In the genomic region with DNA sequence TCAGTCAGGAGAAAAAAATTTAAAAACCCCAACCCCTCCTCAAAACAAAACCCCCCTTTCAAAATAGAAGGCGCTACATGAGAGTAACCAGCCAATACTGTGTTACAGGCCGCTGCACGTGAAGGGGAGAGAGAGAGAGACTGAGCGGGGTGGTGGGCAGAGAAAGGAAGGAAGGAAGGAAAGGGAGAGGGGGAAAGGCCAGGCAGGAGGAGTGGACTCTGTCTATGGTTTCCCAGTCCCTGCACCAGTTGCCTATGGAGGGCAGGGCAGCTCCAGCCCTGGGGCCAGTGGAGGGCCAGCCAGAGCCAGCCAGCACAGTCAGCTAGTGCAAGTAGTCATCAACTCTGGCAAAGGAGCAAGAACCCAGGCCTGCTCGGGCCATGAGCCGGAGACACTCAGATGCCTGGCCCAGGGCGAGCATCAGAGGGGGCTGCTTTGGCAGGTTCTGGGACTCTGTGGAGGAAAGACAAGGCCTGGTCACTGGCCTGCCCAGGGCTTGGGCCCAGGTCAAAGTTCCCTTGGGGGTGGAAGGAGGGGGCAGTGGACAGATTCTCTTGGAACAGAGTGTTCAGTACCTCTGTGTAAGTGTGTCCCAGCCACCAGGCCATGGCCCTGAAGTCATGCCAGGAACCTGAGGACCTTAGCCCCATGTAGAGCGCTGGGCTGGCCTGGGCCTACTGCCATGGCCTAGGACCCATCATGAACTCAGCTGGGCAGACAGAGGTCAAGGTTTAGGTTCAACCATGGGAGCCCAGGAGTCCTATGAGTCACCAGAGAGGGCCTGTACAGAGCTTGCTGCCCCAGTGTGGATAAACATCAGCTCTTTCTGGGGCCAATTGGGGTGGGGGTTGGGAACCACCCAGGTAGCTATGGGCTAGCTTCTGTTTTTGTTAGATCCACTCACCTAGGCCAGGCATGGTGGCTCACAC, we compare ENCODE assay signal across 1 cellular context.
TF ChIP-seq lines count a peak whose summit lies in the region.

No MANE protein-coding gene starts in this region.

TF ChIP-seq in HepG2, 621 proteins besides CTCF, POLR2A, EP300 and RAD21 (continued from another document and continues in another):
- no peak; the same call in 1 of the 2 replicates for TF ChIP-seq ZNF746 (CRISPR knock-in tag; IDR thresholded peaks at IDR 0.05)
- TF ChIP-seq ZNF446 (CRISPR knock-in tag; IDR thresholded peaks at IDR 0.05) = no peak
- TF ChIP-seq KMT2A (CRISPR knock-in tag; IDR thresholded peaks at IDR 0.05) = no peak
- no peak for TF ChIP-seq JDP2 (CRISPR knock-in tag; IDR thresholded peaks at IDR 0.05; ENCODE audit: borderline replicate concordance)
- TF ChIP-seq, protein P1, sequence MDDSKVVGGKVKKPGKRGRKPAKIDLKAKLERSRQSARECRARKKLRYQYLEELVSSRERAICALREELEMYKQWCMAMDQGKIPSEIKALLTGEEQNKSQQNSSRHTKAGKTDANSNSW (CRISPR knock-in tag; IDR thresholded peaks at IDR 0.05; ENCODE audit: borderline replicate concordance) = no peak
- TF ChIP-seq, protein P2, sequence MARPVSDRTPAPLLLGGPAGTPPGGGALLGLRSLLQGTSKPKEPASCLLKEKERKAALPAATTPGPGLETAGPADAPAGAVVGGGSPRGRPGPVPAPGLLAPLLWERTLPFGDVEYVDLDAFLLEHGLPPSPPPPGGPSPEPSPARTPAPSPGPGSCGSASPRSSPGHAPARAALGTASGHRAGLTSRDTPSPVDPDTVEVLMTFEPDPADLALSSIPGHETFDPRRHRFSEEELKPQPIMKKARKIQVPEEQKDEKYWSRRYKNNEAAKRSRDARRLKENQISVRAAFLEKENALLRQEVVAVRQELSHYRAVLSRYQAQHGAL (CRISPR knock-in tag; IDR thresholded peaks at IDR 0.05; ENCODE audit: not compliant biosample characterization) = no peak
- TF ChIP-seq ZNF850 (CRISPR knock-in tag; conservative IDR thresholded peaks at IDR 0.05) = no peak
- no peak for TF ChIP-seq REPIN1 (CRISPR knock-in tag; IDR thresholded peaks at IDR 0.05; ENCODE audit: borderline replicate concordance, low read depth)
- TF ChIP-seq ZBTB21 (CRISPR knock-in tag; IDR thresholded peaks at IDR 0.05) = no peak
- TF ChIP-seq ZNF598 (CRISPR knock-in tag; IDR thresholded peaks at IDR 0.05; ENCODE audit: borderline replicate concordance) = 0 out of 2 replicates have a peak, but pooled peaks have one; percentile 49
- TF ChIP-seq, protein P3, sequence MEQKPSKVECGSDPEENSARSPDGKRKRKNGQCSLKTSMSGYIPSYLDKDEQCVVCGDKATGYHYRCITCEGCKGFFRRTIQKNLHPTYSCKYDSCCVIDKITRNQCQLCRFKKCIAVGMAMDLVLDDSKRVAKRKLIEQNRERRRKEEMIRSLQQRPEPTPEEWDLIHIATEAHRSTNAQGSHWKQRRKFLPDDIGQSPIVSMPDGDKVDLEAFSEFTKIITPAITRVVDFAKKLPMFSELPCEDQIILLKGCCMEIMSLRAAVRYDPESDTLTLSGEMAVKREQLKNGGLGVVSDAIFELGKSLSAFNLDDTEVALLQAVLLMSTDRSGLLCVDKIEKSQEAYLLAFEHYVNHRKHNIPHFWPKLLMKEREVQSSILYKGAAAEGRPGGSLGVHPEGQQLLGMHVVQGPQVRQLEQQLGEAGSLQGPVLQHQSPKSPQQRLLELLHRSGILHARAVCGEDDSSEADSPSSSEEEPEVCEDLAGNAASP (CRISPR knock-in tag; IDR thresholded peaks at IDR 0.05; ENCODE audit: borderline replicate concordance) = peak; percentile 26; the same call in 1 of the 2 replicates
- no peak for TF ChIP-seq KDM5A (IDR thresholded peaks at IDR 0.05; ENCODE audit: borderline replicate concordance, low read length)
- no peak for TF ChIP-seq KDM1A (CRISPR knock-in tag; IDR thresholded peaks at IDR 0.05)
- TF ChIP-seq HNF4A (CRISPR knock-in tag; IDR thresholded peaks at IDR 0.05) = peak; percentile 92
- no peak for TF ChIP-seq RBFOX2 (IDR thresholded peaks at IDR 0.05; ENCODE audit: low read depth, low read length)
- no peak for TF ChIP-seq ZNF567 (CRISPR knock-in tag; IDR thresholded peaks at IDR 0.05; ENCODE audit: borderline replicate concordance)
- peak; percentile 90; the same call in 1 of the 2 replicates for TF ChIP-seq FOSL1 (CRISPR knock-in tag; IDR thresholded peaks at IDR 0.05; ENCODE audit: borderline replicate concordance)
- peak; percentile 59; the same call in 1 of the 2 replicates for TF ChIP-seq HOXA3 (CRISPR knock-in tag; IDR thresholded peaks at IDR 0.05)
- peak; percentile 95 for TF ChIP-seq RARA (CRISPR knock-in tag; IDR thresholded peaks at IDR 0.05)
- TF ChIP-seq ZNF230 (CRISPR knock-in tag; IDR thresholded peaks at IDR 0.05) = no peak
- TF ChIP-seq ZNF556 (CRISPR knock-in tag; IDR thresholded peaks at IDR 0.05; ENCODE audit: borderline replicate concordance) = no peak
- TF ChIP-seq ZNF460 (CRISPR knock-in tag; IDR thresholded peaks at IDR 0.05; ENCODE audit: borderline replicate concordance) = 0 out of 2 replicates have a peak, but pooled peaks have one; percentile 27
- TF ChIP-seq, protein P4, sequence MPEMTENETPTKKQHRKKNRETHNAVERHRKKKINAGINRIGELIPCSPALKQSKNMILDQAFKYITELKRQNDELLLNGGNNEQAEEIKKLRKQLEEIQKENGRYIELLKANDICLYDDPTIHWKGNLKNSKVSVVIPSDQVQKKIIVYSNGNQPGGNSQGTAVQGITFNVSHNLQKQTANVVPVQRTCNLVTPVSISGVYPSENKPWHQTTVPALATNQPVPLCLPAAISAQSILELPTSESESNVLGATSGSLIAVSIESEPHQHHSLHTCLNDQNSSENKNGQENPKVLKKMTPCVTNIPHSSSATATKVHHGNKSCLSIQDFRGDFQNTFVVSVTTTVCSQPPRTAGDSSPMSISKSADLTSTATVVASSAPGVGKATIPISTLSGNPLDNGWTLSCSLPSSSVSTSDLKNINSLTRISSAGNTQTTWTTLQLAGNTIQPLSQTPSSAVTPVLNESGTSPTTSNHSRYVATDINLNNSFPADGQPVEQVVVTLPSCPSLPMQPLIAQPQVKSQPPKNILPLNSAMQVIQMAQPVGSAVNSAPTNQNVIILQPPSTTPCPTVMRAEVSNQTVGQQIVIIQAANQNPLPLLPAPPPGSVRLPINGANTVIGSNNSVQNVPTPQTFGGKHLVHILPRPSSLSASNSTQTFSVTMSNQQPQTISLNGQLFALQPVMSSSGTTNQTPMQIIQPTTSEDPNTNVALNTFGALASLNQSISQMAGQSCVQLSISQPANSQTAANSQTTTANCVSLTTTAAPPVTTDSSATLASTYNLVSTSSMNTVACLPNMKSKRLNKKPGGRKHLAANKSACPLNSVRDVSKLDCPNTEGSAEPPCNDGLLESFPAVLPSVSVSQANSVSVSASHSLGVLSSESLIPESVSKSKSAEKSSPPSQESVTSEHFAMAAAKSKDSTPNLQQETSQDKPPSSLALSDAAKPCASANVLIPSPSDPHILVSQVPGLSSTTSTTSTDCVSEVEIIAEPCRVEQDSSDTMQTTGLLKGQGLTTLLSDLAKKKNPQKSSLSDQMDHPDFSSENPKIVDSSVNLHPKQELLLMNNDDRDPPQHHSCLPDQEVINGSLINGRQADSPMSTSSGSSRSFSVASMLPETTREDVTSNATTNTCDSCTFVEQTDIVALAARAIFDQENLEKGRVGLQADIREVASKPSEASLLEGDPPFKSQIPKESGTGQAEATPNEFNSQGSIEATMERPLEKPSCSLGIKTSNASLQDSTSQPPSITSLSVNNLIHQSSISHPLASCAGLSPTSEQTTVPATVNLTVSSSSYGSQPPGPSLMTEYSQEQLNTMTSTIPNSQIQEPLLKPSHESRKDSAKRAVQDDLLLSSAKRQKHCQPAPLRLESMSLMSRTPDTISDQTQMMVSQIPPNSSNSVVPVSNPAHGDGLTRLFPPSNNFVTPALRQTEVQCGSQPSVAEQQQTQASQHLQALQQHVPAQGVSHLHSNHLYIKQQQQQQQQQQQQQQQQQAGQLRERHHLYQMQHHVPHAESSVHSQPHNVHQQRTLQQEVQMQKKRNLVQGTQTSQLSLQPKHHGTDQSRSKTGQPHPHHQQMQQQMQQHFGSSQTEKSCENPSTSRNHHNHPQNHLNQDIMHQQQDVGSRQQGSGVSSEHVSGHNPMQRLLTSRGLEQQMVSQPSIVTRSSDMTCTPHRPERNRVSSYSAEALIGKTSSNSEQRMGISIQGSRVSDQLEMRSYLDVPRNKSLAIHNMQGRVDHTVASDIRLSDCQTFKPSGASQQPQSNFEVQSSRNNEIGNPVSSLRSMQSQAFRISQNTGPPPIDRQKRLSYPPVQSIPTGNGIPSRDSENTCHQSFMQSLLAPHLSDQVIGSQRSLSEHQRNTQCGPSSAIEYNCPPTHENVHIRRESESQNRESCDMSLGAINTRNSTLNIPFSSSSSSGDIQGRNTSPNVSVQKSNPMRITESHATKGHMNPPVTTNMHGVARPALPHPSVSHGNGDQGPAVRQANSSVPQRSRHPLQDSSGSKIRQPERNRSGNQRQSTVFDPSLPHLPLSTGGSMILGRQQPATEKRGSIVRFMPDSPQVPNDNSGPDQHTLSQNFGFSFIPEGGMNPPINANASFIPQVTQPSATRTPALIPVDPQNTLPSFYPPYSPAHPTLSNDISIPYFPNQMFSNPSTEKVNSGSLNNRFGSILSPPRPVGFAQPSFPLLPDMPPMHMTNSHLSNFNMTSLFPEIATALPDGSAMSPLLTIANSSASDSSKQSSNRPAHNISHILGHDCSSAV (CRISPR knock-in tag; IDR thresholded peaks at IDR 0.05; ENCODE audit: borderline replicate concordance) = no peak
- TF ChIP-seq, protein P5, sequence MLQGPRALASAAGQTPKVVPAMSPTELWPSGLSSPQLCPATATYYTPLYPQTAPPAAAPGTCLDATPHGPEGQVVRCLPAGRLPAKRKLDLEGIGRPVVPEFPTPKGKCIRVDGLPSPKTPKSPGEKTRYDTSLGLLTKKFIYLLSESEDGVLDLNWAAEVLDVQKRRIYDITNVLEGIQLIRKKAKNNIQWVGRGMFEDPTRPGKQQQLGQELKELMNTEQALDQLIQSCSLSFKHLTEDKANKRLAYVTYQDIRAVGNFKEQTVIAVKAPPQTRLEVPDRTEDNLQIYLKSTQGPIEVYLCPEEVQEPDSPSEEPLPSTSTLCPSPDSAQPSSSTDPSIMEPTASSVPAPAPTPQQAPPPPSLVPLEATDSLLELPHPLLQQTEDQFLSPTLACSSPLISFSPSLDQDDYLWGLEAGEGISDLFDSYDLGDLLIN (CRISPR knock-in tag; IDR thresholded peaks at IDR 0.05; ENCODE audit: borderline replicate concordance) = no peak
- TF ChIP-seq SP5 (CRISPR knock-in tag; IDR thresholded peaks at IDR 0.05; ENCODE audit: borderline replicate concordance, low read depth) = no peak
- TF ChIP-seq, protein P6, sequence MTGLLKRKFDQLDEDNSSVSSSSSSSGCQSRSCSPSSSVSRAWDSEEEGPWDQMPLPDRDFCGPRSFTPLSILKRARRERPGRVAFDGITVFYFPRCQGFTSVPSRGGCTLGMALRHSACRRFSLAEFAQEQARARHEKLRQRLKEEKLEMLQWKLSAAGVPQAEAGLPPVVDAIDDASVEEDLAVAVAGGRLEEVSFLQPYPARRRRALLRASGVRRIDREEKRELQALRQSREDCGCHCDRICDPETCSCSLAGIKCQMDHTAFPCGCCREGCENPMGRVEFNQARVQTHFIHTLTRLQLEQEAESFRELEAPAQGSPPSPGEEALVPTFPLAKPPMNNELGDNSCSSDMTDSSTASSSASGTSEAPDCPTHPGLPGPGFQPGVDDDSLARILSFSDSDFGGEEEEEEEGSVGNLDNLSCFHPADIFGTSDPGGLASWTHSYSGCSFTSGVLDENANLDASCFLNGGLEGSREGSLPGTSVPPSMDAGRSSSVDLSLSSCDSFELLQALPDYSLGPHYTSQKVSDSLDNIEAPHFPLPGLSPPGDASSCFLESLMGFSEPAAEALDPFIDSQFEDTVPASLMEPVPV (CRISPR knock-in tag; IDR thresholded peaks at IDR 0.05) = no peak
- TF ChIP-seq, protein P7, sequence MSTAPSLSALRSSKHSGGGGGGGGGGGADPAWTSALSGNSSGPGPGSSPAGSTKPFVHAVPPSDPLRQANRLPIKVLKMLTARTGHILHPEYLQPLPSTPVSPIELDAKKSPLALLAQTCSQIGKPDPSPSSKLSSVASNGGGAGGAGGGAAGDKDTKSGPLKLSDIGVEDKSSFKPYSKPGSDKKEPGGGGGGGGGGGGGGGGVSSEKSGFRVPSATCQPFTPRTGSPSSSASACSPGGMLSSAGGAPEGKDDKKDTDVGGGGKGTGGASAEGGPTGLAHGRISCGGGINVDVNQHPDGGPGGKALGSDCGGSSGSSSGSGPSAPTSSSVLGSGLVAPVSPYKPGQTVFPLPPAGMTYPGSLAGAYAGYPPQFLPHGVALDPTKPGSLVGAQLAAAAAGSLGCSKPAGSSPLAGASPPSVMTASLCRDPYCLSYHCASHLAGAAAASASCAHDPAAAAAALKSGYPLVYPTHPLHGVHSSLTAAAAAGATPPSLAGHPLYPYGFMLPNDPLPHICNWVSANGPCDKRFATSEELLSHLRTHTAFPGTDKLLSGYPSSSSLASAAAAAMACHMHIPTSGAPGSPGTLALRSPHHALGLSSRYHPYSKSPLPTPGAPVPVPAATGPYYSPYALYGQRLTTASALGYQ (CRISPR knock-in tag; IDR thresholded peaks at IDR 0.05) = no peak
- TF ChIP-seq, protein P8, sequence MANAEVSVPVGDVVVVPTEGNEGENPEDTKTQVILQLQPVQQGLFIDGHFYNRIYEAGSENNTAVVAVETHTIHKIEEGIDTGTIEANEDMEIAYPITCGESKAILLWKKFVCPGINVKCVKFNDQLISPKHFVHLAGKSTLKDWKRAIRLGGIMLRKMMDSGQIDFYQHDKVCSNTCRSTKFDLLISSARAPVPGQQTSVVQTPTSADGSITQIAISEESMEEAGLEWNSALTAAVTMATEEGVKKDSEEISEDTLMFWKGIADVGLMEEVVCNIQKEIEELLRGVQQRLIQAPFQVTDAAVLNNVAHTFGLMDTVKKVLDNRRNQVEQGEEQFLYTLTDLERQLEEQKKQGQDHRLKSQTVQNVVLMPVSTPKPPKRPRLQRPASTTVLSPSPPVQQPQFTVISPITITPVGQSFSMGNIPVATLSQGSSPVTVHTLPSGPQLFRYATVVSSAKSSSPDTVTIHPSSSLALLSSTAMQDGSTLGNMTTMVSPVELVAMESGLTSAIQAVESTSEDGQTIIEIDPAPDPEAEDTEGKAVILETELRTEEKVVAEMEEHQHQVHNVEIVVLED (CRISPR knock-in tag; IDR thresholded peaks at IDR 0.05; ENCODE audit: borderline replicate concordance) = peak; percentile 39; the same call in 1 of the 2 replicates
- TF ChIP-seq, protein P9, sequence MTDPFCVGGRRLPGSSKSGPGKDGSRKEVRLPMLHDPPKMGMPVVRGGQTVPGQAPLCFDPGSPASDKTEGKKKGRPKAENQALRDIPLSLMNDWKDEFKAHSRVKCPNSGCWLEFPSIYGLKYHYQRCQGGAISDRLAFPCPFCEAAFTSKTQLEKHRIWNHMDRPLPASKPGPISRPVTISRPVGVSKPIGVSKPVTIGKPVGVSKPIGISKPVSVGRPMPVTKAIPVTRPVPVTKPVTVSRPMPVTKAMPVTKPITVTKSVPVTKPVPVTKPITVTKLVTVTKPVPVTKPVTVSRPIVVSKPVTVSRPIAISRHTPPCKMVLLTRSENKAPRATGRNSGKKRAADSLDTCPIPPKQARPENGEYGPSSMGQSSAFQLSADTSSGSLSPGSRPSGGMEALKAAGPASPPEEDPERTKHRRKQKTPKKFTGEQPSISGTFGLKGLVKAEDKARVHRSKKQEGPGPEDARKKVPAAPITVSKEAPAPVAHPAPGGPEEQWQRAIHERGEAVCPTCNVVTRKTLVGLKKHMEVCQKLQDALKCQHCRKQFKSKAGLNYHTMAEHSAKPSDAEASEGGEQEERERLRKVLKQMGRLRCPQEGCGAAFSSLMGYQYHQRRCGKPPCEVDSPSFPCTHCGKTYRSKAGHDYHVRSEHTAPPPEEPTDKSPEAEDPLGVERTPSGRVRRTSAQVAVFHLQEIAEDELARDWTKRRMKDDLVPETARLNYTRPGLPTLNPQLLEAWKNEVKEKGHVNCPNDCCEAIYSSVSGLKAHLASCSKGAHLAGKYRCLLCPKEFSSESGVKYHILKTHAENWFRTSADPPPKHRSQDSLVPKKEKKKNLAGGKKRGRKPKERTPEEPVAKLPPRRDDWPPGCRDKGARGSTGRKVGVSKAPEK (CRISPR knock-in tag; IDR thresholded peaks at IDR 0.05; ENCODE audit: borderline replicate concordance) = no peak
- TF ChIP-seq KLF16 (CRISPR knock-in tag; IDR thresholded peaks at IDR 0.05) = no peak
